ENCODE assay signal across 8 cellular contexts in the genomic region with DNA sequence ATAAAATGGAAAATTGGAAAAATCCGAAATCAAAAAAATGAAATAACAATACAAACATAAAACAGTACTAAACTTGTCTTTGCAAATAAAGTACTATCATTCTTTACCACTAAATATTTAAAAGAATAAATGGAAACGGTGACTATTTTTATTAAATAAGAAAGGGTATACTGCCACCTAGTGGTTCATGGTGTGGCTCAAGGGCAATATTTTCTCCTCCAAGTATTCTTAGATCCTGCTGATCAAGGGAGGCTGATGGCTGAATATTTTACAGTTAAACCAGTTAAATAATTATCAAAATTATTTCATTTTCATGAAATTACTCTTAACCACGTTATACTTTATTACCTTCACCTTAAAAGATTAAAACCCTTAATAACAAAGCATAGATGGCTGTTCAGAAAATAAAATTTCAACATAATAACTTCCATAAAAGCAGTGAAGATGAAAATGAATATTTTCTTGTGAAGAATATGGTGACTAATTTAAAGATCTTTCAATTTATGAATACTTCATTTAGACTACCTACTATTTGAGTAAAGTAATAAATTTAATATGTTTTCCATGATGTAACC.
DNase-seq lines count a peak whose midpoint lies in the region; ATAC-seq, FAIRE-seq and TF ChIP-seq lines count a peak whose summit lies in the region.

No MANE protein-coding gene starts in this region.

- H3K14ac ChIP-seq in trophoblast cell (ENCODE audit: low read length) = no peak overlapping the region

- no peaks in the 10 kb centered on the region for H3K36me3 Mint-ChIP-seq in stimulated activated effector memory CD8-positive, alpha-beta T cell treated with anti-CD3 and anti-CD28 coated beads, Interleukin-12 subunit alpha, Interleukin-12 subunit beta, amount 100 ng/mL, for 72 hours

- no peaks in the 10 kb centered on the region for H3K79me2 ChIP-seq in fibroblast of lung (ENCODE audit: control insufficient read depth, insufficient read depth, low read length)
- H3K79me2 ChIP-seq in trophoblast cell (ENCODE audit: control insufficient read depth, insufficient read depth, low read length, poor library complexity) = no peaks in the 10 kb centered on the region

- H3K4me1 ChIP-seq in fibroblast of lung (ENCODE audit: control insufficient read depth, extremely low read depth, insufficient read depth, low read length) (no peaks in the 10 kb centered on the region), trophoblast cell (ENCODE audit: control insufficient read depth in 1 of 2, insufficient read depth in 2 of 2, low read length in 2 of 2) (no peaks in the 10 kb centered on the region)

- no peak overlapping the region for H2BK120ac ChIP-seq in trophoblast cell (ENCODE audit: insufficient read depth, low read length, poor library complexity)

- no peak overlapping the region for H4K8ac ChIP-seq in trophoblast cell (ENCODE audit: low read depth, low read length)

- DNase-seq in AG08396 (ENCODE audit: low spot score) (peak; percentile 28), GM12891 (ENCODE audit: insufficient read length, low spot score) (peak; percentile 5), NB4 (ENCODE audit: low read depth) (peak; percentile 49), SK-N-DZ (ENCODE audit: low spot score) (peak; percentile 54), fibroblast of lung (ENCODE audit: low read depth in 2 of 2) (peak; percentile 24 to 65), trophoblast cell (peak; percentile 12 to 77)
- no peak for DNase-seq in stimulated activated effector memory CD8-positive, alpha-beta T cell treated with anti-CD3 and anti-CD28 coated beads, Interleukin-12 subunit alpha, Interleukin-12 subunit beta, amount 100 ng/mL, for 72 hours (ENCODE audit: low spot score in 2 of 2)
- no peak for DNase-seq in effector CD4-positive, alpha-beta T cell

- H3K23ac ChIP-seq in trophoblast cell (ENCODE audit: low read length) = no peak overlapping the region

- no peaks in the 10 kb centered on the region for H3K27me3 ChIP-seq in fibroblast of lung (ENCODE audit: control insufficient read depth, insufficient read depth, low read length)
- no peaks in the 10 kb centered on the region for H3K27me3 ChIP-seq in trophoblast cell (ENCODE audit: insufficient read depth, low read length)

- TF ChIP-seq CTCF in NB4 (IDR thresholded peaks at IDR 0.05; ENCODE audit: low read depth, low read length) (peak; percentile 32), fibroblast of lung (conservative IDR thresholded peaks at IDR 0.05 in 1 of 2, IDR thresholded peaks at IDR 0.05 in 1 of 2; ENCODE audit: low read depth in 1 of 2, low read length in 2 of 2) (peak; percentile 46 to 63)

- no peak overlapping the region for H3K27ac ChIP-seq in fibroblast of lung (ENCODE audit: insufficient read depth, low read length)
- no peak overlapping the region for H3K27ac ChIP-seq in trophoblast cell (ENCODE audit: low read depth, low read length)

- H3K27ac Mint-ChIP-seq in stimulated activated effector memory CD8-positive, alpha-beta T cell treated with anti-CD3 and anti-CD28 coated beads, Interleukin-12 subunit alpha, Interleukin-12 subunit beta, amount 100 ng/mL, for 72 hours = no peak overlapping the region

- no peak overlapping the region for H2BK5ac ChIP-seq in trophoblast cell (ENCODE audit: low read depth, low read length, poor library complexity)

- H3K18ac ChIP-seq in trophoblast cell (ENCODE audit: low read length) = no peak overlapping the region

- no peaks in the 10 kb centered on the region for H3K79me1 ChIP-seq in trophoblast cell (ENCODE audit: low read length)

- H3K4me1 Mint-ChIP-seq in stimulated activated effector memory CD8-positive, alpha-beta T cell treated with anti-CD3 and anti-CD28 coated beads, Interleukin-12 subunit alpha, Interleukin-12 subunit beta, amount 100 ng/mL, for 72 hours = no peaks in the 10 kb centered on the region

- H3K9ac ChIP-seq in fibroblast of lung (ENCODE audit: insufficient read depth, low read length) = no peak overlapping the region
- H3K9ac ChIP-seq in trophoblast cell (ENCODE audit: low read length) = no peak overlapping the region

- H4K91ac ChIP-seq in trophoblast cell (ENCODE audit: low read depth, low read length) = no peak overlapping the region

- H3K36me3 ChIP-seq in fibroblast of lung (ENCODE audit: control insufficient read depth, insufficient read depth, low read length) (no peaks in the 10 kb centered on the region), trophoblast cell (ENCODE audit: control insufficient read depth in 1 of 2, insufficient read depth in 2 of 2, low read length in 2 of 2) (no peaks in the 10 kb centered on the region)

- no peak overlapping the region for H4K12ac ChIP-seq in trophoblast cell (ENCODE audit: low read depth, low read length)

- no CpG with 5 or more reads among the region's 3 CpGs for WGBS in trophoblast cell (ENCODE audit: extremely low coverage, insufficient coverage, insufficient read length)

- no peak for FAIRE-seq in GM12891 (lab: Jason Lieb, UNC)

- no peak overlapping the region for H2AK5ac ChIP-seq in trophoblast cell (ENCODE audit: low read length)

- H3K4me3 Mint-ChIP-seq in stimulated activated effector memory CD8-positive, alpha-beta T cell treated with anti-CD3 and anti-CD28 coated beads, Interleukin-12 subunit alpha, Interleukin-12 subunit beta, amount 100 ng/mL, for 72 hours = no peak overlapping the region

- no peak overlapping the region for H3K4ac ChIP-seq in trophoblast cell (ENCODE audit: low read depth, low read length)

- no peak overlapping the region for H3K4me3 ChIP-seq in NB4 (ENCODE audit: low read depth, low read length)
- H3K4me3 ChIP-seq in fibroblast of lung (replicated peaks in 1 of 4; ENCODE audit: control extremely low read depth in 1 of 4, insufficient read depth in 1 of 4, low read depth in 3 of 4, low read length in 4 of 4) = no peak overlapping the region
- H3K4me3 ChIP-seq in trophoblast cell (ENCODE audit: low read depth, low read length) = no peak overlapping the region

- H3K9me3 ChIP-seq in fibroblast of lung (ENCODE audit: control insufficient read depth, insufficient read depth, low read depth, low read length) (no peaks in the 10 kb centered on the region), trophoblast cell (ENCODE audit: insufficient read depth, low read depth, low read length) (no peaks in the 10 kb centered on the region)

- no peak overlapping the region for H2BK12ac ChIP-seq in trophoblast cell (ENCODE audit: low read length)

- no peak for ATAC-seq in stimulated activated effector memory CD8-positive, alpha-beta T cell treated with anti-CD3 and anti-CD28 coated beads, Interleukin-12 subunit alpha, Interleukin-12 subunit beta, amount 100 ng/mL, for 72 hours

- peaks cover 3% of the 10 kb centered on the region for H3K9me3 Mint-ChIP-seq in stimulated activated effector memory CD8-positive, alpha-beta T cell treated with anti-CD3 and anti-CD28 coated beads, Interleukin-12 subunit alpha, Interleukin-12 subunit beta, amount 100 ng/mL, for 72 hours

- H2AFZ ChIP-seq in fibroblast of lung (ENCODE audit: low read length) = no peak overlapping the region
- no peak overlapping the region for H2AFZ ChIP-seq in trophoblast cell (ENCODE audit: insufficient read depth, low read length, poor library complexity)

- H3K4me2 ChIP-seq in fibroblast of lung (ENCODE audit: extremely low read depth, insufficient read depth, low read length) (no peak overlapping the region), trophoblast cell (ENCODE audit: low read length) (no peak overlapping the region)

- TF ChIP-seq POLR2A in GM12891 (IDR thresholded peaks at IDR 0.05; ENCODE audit: low read depth, low read length) (no peak), NB4 (IDR thresholded peaks at IDR 0.05; ENCODE audit: extremely low read depth, insufficient read length) (no peak)

- no peaks in the 10 kb centered on the region for H4K20me1 ChIP-seq in fibroblast of lung (ENCODE audit: control insufficient read depth, extremely low read depth, insufficient read depth, low read length)

TF ChIP-seq in GM12891, 5 proteins besides CTCF, POLR2A, EP300 and RAD21:
- no peak for TF ChIP-seq POU2F2 (IDR thresholded peaks at IDR 0.05; ENCODE audit: low read depth, low read length)
- TF ChIP-seq TAF1 (IDR thresholded peaks at IDR 0.05; ENCODE audit: low read depth, low read length) = no peak
- TF ChIP-seq SPI1 (IDR thresholded peaks at IDR 0.05; ENCODE audit: low read depth, low read length) = no peak
- no peak for TF ChIP-seq POLR2AphosphoS5 (IDR thresholded peaks at IDR 0.05; ENCODE audit: low read depth, low read length)
- TF ChIP-seq PAX5 (IDR thresholded peaks at IDR 0.05; ENCODE audit: insufficient read depth, low read length, severe bottlenecking) = no peak

Comparison
In these comparisons a context has a peak if more than half of its experiments do, and no peak if none do; other contexts are left out.
1. DNase-seq: peak in AG08396 (single experiment), GM12891 (single experiment), NB4 (single experiment), SK-N-DZ (single experiment), fibroblast of lung (2 of 2) and trophoblast cell (2 of 2); none in stimulated activated effector memory CD8-positive, alpha-beta T cell treated with anti-CD3 and anti-CD28 coated beads, Interleukin-12 subunit alpha, Interleukin-12 subunit beta, amount 100 ng/mL, for 72 hours (0 of 2) and effector CD4-positive, alpha-beta T cell (single experiment).